Comparison of ENCODE assay signal across 17 cellular contexts in the genomic region with DNA sequence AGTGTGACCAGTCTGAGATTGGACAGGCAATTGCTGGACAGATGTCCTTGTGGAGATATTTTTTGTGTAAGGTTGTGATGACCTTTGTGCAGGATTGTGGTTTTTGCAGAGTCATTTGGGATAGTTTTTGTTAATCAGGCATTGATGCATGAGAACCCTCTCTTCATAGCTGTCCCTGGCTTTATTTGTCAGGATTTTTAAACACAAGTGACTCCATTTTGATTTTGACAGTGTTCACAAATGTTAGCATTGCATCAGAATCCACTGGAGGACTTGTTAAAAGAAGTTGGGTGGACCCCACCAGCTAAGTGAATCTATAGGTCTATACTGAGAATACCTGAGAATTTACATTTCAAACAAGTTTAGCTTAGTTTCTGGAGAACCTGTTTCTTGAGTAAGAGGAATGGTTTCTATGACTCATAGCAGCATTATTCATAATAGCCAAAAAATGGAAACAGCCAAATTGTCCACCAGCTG. TPM values are rescaled to one million over a fixed set of nuclear protein-coding genes. Genes with fewer than 3 reads are reported as not detected.
DNase-seq lines count a peak whose midpoint lies in the region; ATAC-seq, FAIRE-seq and TF ChIP-seq lines count a peak whose summit lies in the region.
"Had no signal": no experiment of that assay in that cellular context is flagged by ENCODE, and none has a peak within 500 bp of the region (broad histone marks: within the 10 kb centered on the region; RNA-seq: fewer than 3 reads in every experiment).

No MANE protein-coding gene starts in this region.

- H3K36me3 ChIP-seq in colonic mucosa = no peaks in the 10 kb centered on the region
- no peaks in the 10 kb centered on the region for H3K36me3 ChIP-seq in MM.1S (replicated peaks; ENCODE audit: insufficient read depth, low read length)
- H3K36me3 ChIP-seq: brain microvascular endothelial cell, WERI-Rb-1 had no signal

- H3K9me2 ChIP-seq in MM.1S (replicated peaks; ENCODE audit: insufficient read depth, low read length) = no peaks in the 10 kb centered on the region

- intact Hi-C loops in activated T-helper 1 cell treated with anti-CD3 and anti-CD28 coated beads, Interleukin-12 subunit alpha, Interleukin-12 subunit beta, Interleukin-2, Interleukin-4 antibody, amounts not matched to agents 30 ng/mL and 10 ng/mL and 1 ng/mL, durations not matched to agents 14 hours and 24 hours and 36 hours (cut with micrococcal nuclease) = loop anchor here (1.0 kb wide), 1 partner anchor 11 kb away; no protein-coding TSS in a partner anchor
- intact Hi-C loops in colonic mucosa (cut with DNase I) = no loop called here

- no peak overlapping the region for H3K9ac ChIP-seq in colonic mucosa (ENCODE audit: low read depth in 2 of 2, low read length in 2 of 2)
- no peak overlapping the region for H3K9ac ChIP-seq in MM.1S (ENCODE audit: low read length)
- H3K9ac ChIP-seq: BLaER1 treated with 17β-estradiol and CSF1 and Interleukin-3, amounts not matched to agents 10 nM and 100 nM had no signal

- H3K36me3 Mint-ChIP-seq in activated T-helper 1 cell treated with anti-CD3 and anti-CD28 coated beads, Interleukin-12 subunit alpha, Interleukin-12 subunit beta, Interleukin-2, Interleukin-4 antibody, amounts not matched to agents 30 ng/mL and 10 ng/mL and 1 ng/mL, durations not matched to agents 14 hours and 24 hours and 36 hours (ENCODE audit: low read depth) = no peaks in the 10 kb centered on the region
- H3K36me3 Mint-ChIP-seq in immature natural killer cell = peaks cover 0 to 6% (median 0%) of the 10 kb centered on the region in 3 donors

- H4K20me1 ChIP-seq in MM.1S (ENCODE audit: insufficient read depth, low read length) = no peaks in the 10 kb centered on the region
- H4K20me1 ChIP-seq: BLaER1 treated with 17β-estradiol and CSF1 and Interleukin-3, amounts not matched to agents 10 nM and 100 nM had no signal

- no peaks in the 10 kb centered on the region for H3F3A ChIP-seq in MM.1S (ENCODE audit: insufficient read depth, low read length)

- TF ChIP-seq CTCF in foreskin keratinocyte (conservative IDR thresholded peaks at IDR 0.05) (no peak), colonic mucosa (IDR thresholded peaks at IDR 0.05) (no peak), GM10266 (IDR thresholded peaks at IDR 0.05; ENCODE audit: control insufficient read depth, insufficient read depth, low read depth, missing control alignments) (no peak), MM.1S (IDR thresholded peaks at IDR 0.05; ENCODE audit: low read length) (no peak)

- no peak overlapping the region for H3K4me2 ChIP-seq in MM.1S (ENCODE audit: low read depth, low read length)

- TF ChIP-seq POLR2A in H54 (IDR thresholded peaks at IDR 0.05; ENCODE audit: low read depth, low read length) = no peak

- H3K9me3 ChIP-seq in colonic mucosa (no peaks in the 10 kb centered on the region), MM.1S (replicated peaks; ENCODE audit: insufficient read depth, low read length) (no peaks in the 10 kb centered on the region)
- H3K9me3 ChIP-seq: BLaER1 treated with 17β-estradiol and CSF1 and Interleukin-3, amounts not matched to agents 10 nM and 100 nM had no signal

- H3K27ac Mint-ChIP-seq in activated T-helper 1 cell treated with anti-CD3 and anti-CD28 coated beads, Interleukin-12 subunit alpha, Interleukin-12 subunit beta, Interleukin-2, Interleukin-4 antibody, amounts not matched to agents 30 ng/mL and 10 ng/mL and 1 ng/mL, durations not matched to agents 14 hours and 24 hours and 36 hours = peak overlapping the region; percentile 37
- no peak overlapping the region for H3K27ac Mint-ChIP-seq in immature natural killer cell

- peak; percentile 76 for ATAC-seq in foreskin keratinocyte
- ATAC-seq: left ventricle myocardium superior; naive thymus-derived CD8-positive, alpha-beta T cell had no signal

- H3K4me3 ChIP-seq in colonic mucosa (no peak overlapping the region), MM.1S (ENCODE audit: low read length) (no peak overlapping the region)
- H3K4me3 ChIP-seq: BLaER1 treated with 17β-estradiol and CSF1 and Interleukin-3, amounts not matched to agents 10 nM and 100 nM had no signal

- H3K27me3 Mint-ChIP-seq in activated T-helper 1 cell treated with anti-CD3 and anti-CD28 coated beads, Interleukin-12 subunit alpha, Interleukin-12 subunit beta, Interleukin-2, Interleukin-4 antibody, amounts not matched to agents 30 ng/mL and 10 ng/mL and 1 ng/mL, durations not matched to agents 14 hours and 24 hours and 36 hours (ENCODE audit: insufficient read depth) = no peaks in the 10 kb centered on the region
- no peaks in the 10 kb centered on the region for H3K27me3 Mint-ChIP-seq in immature natural killer cell (ENCODE audit: low read depth in 3 of 3)
- H3K27me3 Mint-ChIP-seq: naive thymus-derived CD8-positive, alpha-beta T cell had no signal

- no peak overlapping the region for H2AFZ ChIP-seq in MM.1S (ENCODE audit: low read length)

- peaks cover 19% of the 10 kb centered on the region for H3K4me1 ChIP-seq in foreskin keratinocyte
- H3K4me1 ChIP-seq in colonic mucosa = no peaks in the 10 kb centered on the region
- no peaks in the 10 kb centered on the region for H3K4me1 ChIP-seq in MM.1S (ENCODE audit: low read length)

- peak; percentile 73 for FAIRE-seq in H54 (lab: Jason Lieb, UNC)

- H3K4me1 Mint-ChIP-seq in activated T-helper 1 cell treated with anti-CD3 and anti-CD28 coated beads, Interleukin-12 subunit alpha, Interleukin-12 subunit beta, Interleukin-2, Interleukin-4 antibody, amounts not matched to agents 30 ng/mL and 10 ng/mL and 1 ng/mL, durations not matched to agents 14 hours and 24 hours and 36 hours (ENCODE audit: low read depth) = peaks cover 33% of the 10 kb centered on the region
- peaks cover 0 to under 1% of the 10 kb centered on the region in 2 donors for H3K4me1 Mint-ChIP-seq in immature natural killer cell

- H3K79me2 ChIP-seq in MM.1S (ENCODE audit: low read length) = peaks cover 4% of the 10 kb centered on the region; the same call in 1 of the 2 replicates

- no peak overlapping the region for H3K4me3 Mint-ChIP-seq in activated T-helper 1 cell treated with anti-CD3 and anti-CD28 coated beads, Interleukin-12 subunit alpha, Interleukin-12 subunit beta, Interleukin-2, Interleukin-4 antibody, amounts not matched to agents 30 ng/mL and 10 ng/mL and 1 ng/mL, durations not matched to agents 14 hours and 24 hours and 36 hours
- H3K4me3 Mint-ChIP-seq in immature natural killer cell = no peak overlapping the region
- H3K4me3 Mint-ChIP-seq: naive thymus-derived CD8-positive, alpha-beta T cell had no signal

- H3K9me3 Mint-ChIP-seq in activated T-helper 1 cell treated with anti-CD3 and anti-CD28 coated beads, Interleukin-12 subunit alpha, Interleukin-12 subunit beta, Interleukin-2, Interleukin-4 antibody, amounts not matched to agents 30 ng/mL and 10 ng/mL and 1 ng/mL, durations not matched to agents 14 hours and 24 hours and 36 hours = no peaks in the 10 kb centered on the region
- H3K9me3 Mint-ChIP-seq in immature natural killer cell = no peaks in the 10 kb centered on the region
- H3K9me3 Mint-ChIP-seq: naive thymus-derived CD8-positive, alpha-beta T cell had no signal

- H3K27me3 ChIP-seq in foreskin keratinocyte (no peaks in the 10 kb centered on the region), colonic mucosa (no peaks in the 10 kb centered on the region), MM.1S (replicated peaks; ENCODE audit: insufficient read depth, low read length) (no peaks in the 10 kb centered on the region)
- H3K27me3 ChIP-seq: BLaER1 treated with 17β-estradiol and CSF1 and Interleukin-3, amounts not matched to agents 10 nM and 100 nM; brain microvascular endothelial cell had no signal

- DNase-seq in GM03348 (ENCODE audit: low spot score) (peak; percentile 37), H54 (ENCODE audit: insufficient read length, low spot score) (no peak), foreskin keratinocyte (peak; percentile 59 to 78), colonic mucosa (no peak), GM10266 (ENCODE audit: extremely low spot score) (no peak), immature natural killer cell (no peak), MM.1S (no peak)
- DNase-seq in activated T-helper 1 cell treated with anti-CD3 and anti-CD28 coated beads, Interleukin-12 subunit alpha, Interleukin-12 subunit beta, Interleukin-2, Interleukin-4 antibody, amounts not matched to agents 30 ng/mL and 10 ng/mL and 1 ng/mL, durations not matched to agents 14 hours and 24 hours and 36 hours (ENCODE audit: low spot score) = no peak
- DNase-seq: brain microvascular endothelial cell; DND-41; hippocampal formation; left ventricle myocardium superior; naive thymus-derived CD8-positive, alpha-beta T cell; NCI-H1694; stimulated activated CD4-positive, alpha-beta T cell treated with anti-CD3 and anti-CD28 coated beads, Interleukin-4, amount 100 ng/mL, for 24 hours; WERI-Rb-1 had no signal

- H3K27ac ChIP-seq in foreskin keratinocyte = peak overlapping the region; percentile 28
- H3K27ac ChIP-seq in colonic mucosa = no peak overlapping the region
- H3K27ac ChIP-seq in MM.1S (ENCODE audit: low read length) = no peak overlapping the region
- H3K27ac ChIP-seq: BLaER1 treated with 17β-estradiol and CSF1 and Interleukin-3, amounts not matched to agents 10 nM and 100 nM; brain microvascular endothelial cell; WERI-Rb-1 had no signal

RNA-seq across cellular contexts. Expression of a gene that starts 11.8 kb away (rescaled TPM):
- total RNA-seq in activated T-helper 1 cell treated with anti-CD3 and anti-CD28 coated beads, Interleukin-12 subunit alpha, Interleukin-12 subunit beta, Interleukin-2, Interleukin-4 antibody, amounts not matched to agents 30 ng/mL and 10 ng/mL and 1 ng/mL, durations not matched to agents 14 hours and 24 hours and 36 hours = 14.3 and 17.8 TPM in 2 replicates
- 12.4 and 12.9 TPM in 2 replicates for total RNA-seq in foreskin keratinocyte
- 9.9 and 11.4 TPM in 2 replicates for polyA plus RNA-seq in foreskin keratinocyte
- 10 to 100 TPM; 12.1 to 20.7 TPM for total RNA-seq in colonic mucosa
- 1 to 10 TPM; 1.0 to 5.2 (median 1.6) TPM for polyA plus RNA-seq in immature natural killer cell

RNA-seq across cellular contexts. Expression of a gene that starts 26.4 kb away (rescaled TPM):
- 5.7 and 6.0 TPM in 2 replicates for total RNA-seq in activated T-helper 1 cell treated with anti-CD3 and anti-CD28 coated beads, Interleukin-12 subunit alpha, Interleukin-12 subunit beta, Interleukin-2, Interleukin-4 antibody, amounts not matched to agents 30 ng/mL and 10 ng/mL and 1 ng/mL, durations not matched to agents 14 hours and 24 hours and 36 hours
- total RNA-seq in foreskin keratinocyte (4.3 and 6.4 TPM in 2 replicates), colonic mucosa (10 to 100 TPM; 33.3 to 43.8 TPM)
- polyA plus RNA-seq in foreskin keratinocyte (3.9 and 5.0 TPM in 2 replicates), immature natural killer cell (1 to 10 TPM in 2 of 3 donors, under 1 TPM in 1; 0.52 to 1.2 (median 1.1) TPM)

RNA-seq across cellular contexts. Expression of a gene that starts 55.9 kb away (rescaled TPM):
- not detected in 2 replicates for total RNA-seq in activated T-helper 1 cell treated with anti-CD3 and anti-CD28 coated beads, Interleukin-12 subunit alpha, Interleukin-12 subunit beta, Interleukin-2, Interleukin-4 antibody, amounts not matched to agents 30 ng/mL and 10 ng/mL and 1 ng/mL, durations not matched to agents 14 hours and 24 hours and 36 hours
- total RNA-seq in foreskin keratinocyte (2.5 and 5.4 TPM in 2 replicates), colonic mucosa (100 to 1,000 TPM; 489 to 682 TPM)
- polyA plus RNA-seq in foreskin keratinocyte (4.9 and 10.0 TPM in 2 replicates), immature natural killer cell (not detected)
- total RNA-seq: left ventricle myocardium superior; naive thymus-derived CD8-positive, alpha-beta T cell had no signal

Comparison
In these comparisons a context has a peak if more than half of its experiments do, and no peak if none do; other contexts are left out.
1. DNase-seq: peak in GM03348 (single experiment) and foreskin keratinocyte (2 of 2); none in H54 (single experiment), activated T-helper 1 cell treated with anti-CD3 and anti-CD28 coated beads, Interleukin-12 subunit alpha, Interleukin-12 subunit beta, Interleukin-2, Interleukin-4 antibody, amounts not matched to agents 30 ng/mL and 10 ng/mL and 1 ng/mL, durations not matched to agents 14 hours and 24 hours and 36 hours (single experiment), colonic mucosa (single experiment), GM10266 (single experiment), immature natural killer cell (0 of 3) and MM.1S (single experiment).
2. RNA of a gene that starts 55.9 kb away (total RNA-seq): 489 to 682 TPM in colonic mucosa; 2.5 to 5.4 TPM in foreskin keratinocyte and not detected in activated T-helper 1 cell treated with anti-CD3 and anti-CD28 coated beads, Interleukin-12 subunit alpha, Interleukin-12 subunit beta, Interleukin-2, Interleukin-4 antibody, amounts not matched to agents 30 ng/mL and 10 ng/mL and 1 ng/mL, durations not matched to agents 14 hours and 24 hours and 36 hours; every median in the first group is over 10 times any median in the second.